In genomic region chr2:182763311-182763912, GRCh38 we compare ENCODE assay signal across 8 cellular contexts.
DNase-seq lines count a peak whose midpoint lies in the region; ATAC-seq, FAIRE-seq and TF ChIP-seq lines count a peak whose summit lies in the region.

No MANE protein-coding gene starts in this region.

- DNase-seq in AG10803 (ENCODE audit: low read depth) (peak; percentile 22), GM19239 (ENCODE audit: insufficient read length, low spot score) (peak; percentile 2), NCI-H2107 treated with DMSO at 0.1 percent for 48 hours (lab: John Stamatoyannopoulos, UW; ENCODE audit: unreplicated experiment) (peak; percentile 46), cardiac fibroblast (ENCODE audit: low read depth in 2 of 2) (peak; percentile 52 to 65), medulla oblongata (ENCODE audit: extremely low spot score) (peak; percentile 38), epidermal melanocyte (ENCODE audit: insufficient read length, low spot score) (no peak), middle frontal gyrus (ENCODE audit: extremely low spot score, low spot score) (no peak)

- H3K4me3 ChIP-seq in AG10803 (ENCODE audit: low read length): no peak overlapping the region
- no peak overlapping the region for H3K4me3 ChIP-seq in cardiac fibroblast (replicated peaks in 1 of 2; ENCODE audit: low read depth in 2 of 2, low read length in 2 of 2)

- no peak for FAIRE-seq in GM19239 (lab: Jason Lieb, UNC)

- TF ChIP-seq CTCF in AG10803 (conservative IDR thresholded peaks at IDR 0.05; ENCODE audit: low read length): peak; percentile 61
- TF ChIP-seq CTCF in cardiac fibroblast (IDR thresholded peaks at IDR 0.05; ENCODE audit: low read depth, low read length): peak; percentile 62

- no peak for ATAC-seq in GM18867 (IDR thresholded peaks at IDR 0.05; ENCODE audit: unreplicated experiment)

Comparison
In these comparisons a context has a peak if more than half of its experiments do, and no peak if none do; other contexts are left out.
1. DNase-seq: peak in AG10803 (single experiment), GM19239 (single experiment), NCI-H2107 treated with DMSO at 0.1 percent for 48 hours (single experiment), cardiac fibroblast (2 of 2) and medulla oblongata (single experiment); none in epidermal melanocyte (single experiment) and middle frontal gyrus (single experiment).